In the genomic region with DNA sequence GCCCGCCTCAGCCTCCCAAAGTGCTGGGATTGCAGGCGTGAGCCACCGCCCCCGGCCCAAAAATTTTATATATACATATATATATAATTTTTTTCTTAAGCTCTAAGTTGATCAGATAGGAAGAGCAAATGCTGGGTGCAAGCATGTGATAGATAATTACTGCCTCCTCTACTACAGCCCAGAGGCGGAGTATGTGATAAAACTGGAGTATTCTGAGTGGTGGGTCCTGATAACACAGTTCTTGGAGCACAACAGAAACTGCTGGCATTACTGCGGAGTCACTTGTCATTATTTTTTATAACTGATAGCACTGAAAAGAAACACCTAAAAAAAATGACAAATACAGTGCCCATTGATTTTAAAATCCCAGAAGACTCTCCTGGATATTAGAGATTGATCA, we compare ENCODE assay signal across 6 cellular contexts.
"Had no signal": no experiment of that assay in that cellular context is flagged by ENCODE, and none has a peak within 500 bp of the region (broad histone marks: within the 10 kb centered on the region; RNA-seq: fewer than 3 reads in every experiment).

No MANE protein-coding gene starts in this region.

- ATAC-seq: GM12878 had no signal

- DNase-seq: GDM1, GF-D8 had no signal

- H3K4me3 ChIP-seq: GM12878 had no signal

- FAIRE-seq: GM12878, GM12891, GM12892, GM19239 had no signal
